ENCODE assay signal across 16 cellular contexts in the genomic region with DNA sequence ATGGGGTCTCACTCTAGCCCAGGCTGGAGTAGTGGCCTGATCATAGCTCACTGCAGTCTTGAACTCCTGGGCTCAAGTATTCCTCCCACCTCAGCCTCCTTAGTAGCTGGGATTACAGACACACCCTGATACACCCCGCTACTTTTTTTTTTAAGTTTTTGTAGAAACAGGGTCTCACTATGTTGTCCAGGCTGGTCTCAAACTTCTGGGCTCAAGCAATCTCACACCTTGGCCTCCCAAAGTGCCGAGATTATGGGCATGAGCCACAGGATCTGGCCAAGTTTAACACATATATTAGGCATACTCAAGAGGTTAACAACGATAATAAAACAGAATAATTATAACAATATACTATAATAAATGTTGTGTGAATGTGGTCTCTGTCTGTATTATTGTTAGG. TPM values are rescaled to one million over a fixed set of nuclear protein-coding genes. Genes with fewer than 3 reads are reported as not detected.
DNase-seq lines count a peak whose midpoint lies in the region; ATAC-seq and TF ChIP-seq lines count a peak whose summit lies in the region.
"Had no signal": no experiment of that assay in that cellular context is flagged by ENCODE, and none has a peak within 500 bp of the region (broad histone marks: within the 10 kb centered on the region; RNA-seq: fewer than 3 reads in every experiment).

No MANE protein-coding gene starts in this region.

- no peak overlapping the region for H2BK120ac ChIP-seq in mesendoderm (ENCODE audit: low read depth, low read length)

- H3K4me2 ChIP-seq in mesendoderm (ENCODE audit: low read length), result no peak overlapping the region
- H3K4me2 ChIP-seq: GM23338 had no signal

- TF ChIP-seq POLR2A in sigmoid colon (IDR thresholded peaks at IDR 0.05), result no peak

- H4K5ac ChIP-seq in mesendoderm (ENCODE audit: low read length), result no peak overlapping the region

- H3K36me3 ChIP-seq in CD4-positive, CD25-positive, alpha-beta regulatory T cell (ENCODE audit: control insufficient read depth, insufficient read depth, low read length), result no peaks in the 10 kb centered on the region
- no peaks in the 10 kb centered on the region for H3K36me3 ChIP-seq in CD4-positive, alpha-beta memory T cell (ENCODE audit: insufficient read depth, low read length)
- H3K36me3 ChIP-seq in sigmoid colon, result no peaks in the 10 kb centered on the region
- H3K36me3 ChIP-seq in mesendoderm (ENCODE audit: control insufficient read depth, insufficient read depth, low read length), result no peaks in the 10 kb centered on the region

- intact Hi-C loops in CD4-positive, alpha-beta memory T cell (cut with micrococcal nuclease), result no loop called here
- intact Hi-C loops in sigmoid colon (cut with DNase I), result no loop called here

- H3K4me1 Mint-ChIP-seq in CD4-positive, CD25-positive, alpha-beta regulatory T cell, result peaks cover 39 to 74% (median 45%) of the 10 kb centered on the region in 4 donors
- H3K4me1 Mint-ChIP-seq in CD4-positive, alpha-beta memory T cell, result peaks cover 39 to 68% (median 54%) of the 10 kb centered on the region in 4 donors
- H3K4me1 Mint-ChIP-seq in central memory CD8-positive, alpha-beta T cell, result peaks cover 56% of the 10 kb centered on the region

- H3K4ac ChIP-seq in mesendoderm (ENCODE audit: low read depth, low read length), result no peak overlapping the region

- H3K27me3 Mint-ChIP-seq in CD4-positive, CD25-positive, alpha-beta regulatory T cell, result no peaks in the 10 kb centered on the region
- no peaks in the 10 kb centered on the region for H3K27me3 Mint-ChIP-seq in CD4-positive, alpha-beta memory T cell
- H3K27me3 Mint-ChIP-seq in central memory CD8-positive, alpha-beta T cell, result no peaks in the 10 kb centered on the region
- H3K27me3 Mint-ChIP-seq: B cell had no signal

- POLR2A ChIA-PET in CD4-positive, alpha-beta memory T cell (lab: Charles Lee; ENCODE audit: partially characterized antibody), result no interaction called here

- H3K36me3 Mint-ChIP-seq in CD4-positive, CD25-positive, alpha-beta regulatory T cell, result peaks cover 10% of the 10 kb centered on the region
- peaks cover 9 to 14% of the 10 kb centered on the region in 2 donors for H3K36me3 Mint-ChIP-seq in CD4-positive, alpha-beta memory T cell
- H3K36me3 Mint-ChIP-seq in central memory CD8-positive, alpha-beta T cell (ENCODE audit: insufficient read depth), result peaks cover 10% of the 10 kb centered on the region

- peaks cover 0 to 3% (median 0%) of the 10 kb centered on the region in 7 donors for H3K9me3 Mint-ChIP-seq in CD4-positive, CD25-positive, alpha-beta regulatory T cell
- no peaks in the 10 kb centered on the region for H3K9me3 Mint-ChIP-seq in CD4-positive, alpha-beta memory T cell
- no peaks in the 10 kb centered on the region for H3K9me3 Mint-ChIP-seq in central memory CD8-positive, alpha-beta T cell
- H3K9me3 Mint-ChIP-seq: GM23338 had no signal

- H2BK15ac ChIP-seq in mesendoderm (replicated peaks; ENCODE audit: low read depth), result no peak overlapping the region

- DNase-seq in CD4-positive, CD25-positive, alpha-beta regulatory T cell, result no peak
- no peak for DNase-seq in CD4-positive, alpha-beta memory T cell
- DNase-seq in central memory CD8-positive, alpha-beta T cell (ENCODE audit: low spot score in 2 of 2), result no peak
- DNase-seq in sigmoid colon (no peak), mesendoderm (no peak)
- DNase-seq: DMS79 treated with DMSO at 0.1 percent for 48 hours, KG1, NCI-H1092, NCI-H2107, NCI-H226, NCI-H524 treated with DMSO at 0.1 percent for 48 hours had no signal

- peaks cover 39% of the 10 kb centered on the region for H3K4me1 ChIP-seq in CD4-positive, CD25-positive, alpha-beta regulatory T cell (ENCODE audit: control insufficient read depth, insufficient read depth, low read length, poor library complexity, severe bottlenecking)
- peaks cover 56% of the 10 kb centered on the region for H3K4me1 ChIP-seq in CD4-positive, alpha-beta memory T cell (ENCODE audit: insufficient read depth, low read length)
- H3K4me1 ChIP-seq in sigmoid colon (peaks cover 0 to 69% (median 51%) of the 10 kb centered on the region in 4 donors), mesendoderm (ENCODE audit: control insufficient read depth, low read depth, low read length) (no peaks in the 10 kb centered on the region)

- no peak overlapping the region for H3K27ac ChIP-seq in CD4-positive, CD25-positive, alpha-beta regulatory T cell (ENCODE audit: insufficient read depth, low read length, poor library complexity, severe bottlenecking)
- no peak overlapping the region for H3K27ac ChIP-seq in CD4-positive, alpha-beta memory T cell (ENCODE audit: low read depth, low read length)
- H3K27ac ChIP-seq in sigmoid colon, result peak overlapping the region; percentile 40 to 59 (median 56)
- H3K27ac ChIP-seq in mesendoderm (ENCODE audit: low read depth, low read length), result no peak overlapping the region

- peaks cover 10% of the 10 kb centered on the region for H3K79me1 ChIP-seq in mesendoderm (ENCODE audit: low read length)

- no peak for TF ChIP-seq CTCF in sigmoid colon (IDR thresholded peaks at IDR 0.05)

- H3K9ac ChIP-seq in mesendoderm (ENCODE audit: low read length), result no peak overlapping the region

- no peak overlapping the region for H2BK5ac ChIP-seq in mesendoderm (ENCODE audit: low read length)

- H3K4me3 ChIP-seq in CD4-positive, CD25-positive, alpha-beta regulatory T cell (ENCODE audit: low read depth, low read length), result no peak overlapping the region
- H3K4me3 ChIP-seq in CD4-positive, alpha-beta memory T cell (ENCODE audit: low read length in 2 of 2), result no peak overlapping the region
- H3K4me3 ChIP-seq in sigmoid colon, result no peak overlapping the region
- no peak overlapping the region for H3K4me3 ChIP-seq in mesendoderm (ENCODE audit: low read length)
- H3K4me3 ChIP-seq: GM23338 had no signal

- no peak overlapping the region for H3K23ac ChIP-seq in mesendoderm (ENCODE audit: low read length)

- H2AK5ac ChIP-seq in mesendoderm (ENCODE audit: low read length), result no peak overlapping the region

- no peaks in the 10 kb centered on the region for H3K9me3 ChIP-seq in CD4-positive, CD25-positive, alpha-beta regulatory T cell (ENCODE audit: control insufficient read depth in 2 of 2, low read length in 2 of 2)
- H3K9me3 ChIP-seq in CD4-positive, alpha-beta memory T cell (ENCODE audit: control insufficient read depth in 1 of 2, low read length in 2 of 2), result no peaks in the 10 kb centered on the region
- H3K9me3 ChIP-seq in sigmoid colon, result no peaks in the 10 kb centered on the region

- H3K27ac Mint-ChIP-seq in CD4-positive, CD25-positive, alpha-beta regulatory T cell, result peak overlapping the region; percentile 49 to 76 (median 63)
- H3K27ac Mint-ChIP-seq in CD4-positive, alpha-beta memory T cell, result peak overlapping the region in 5 of 7 donors; percentile 1 to 76 (median 29)
- H3K27ac Mint-ChIP-seq in central memory CD8-positive, alpha-beta T cell (ENCODE audit: low read depth), result peak overlapping the region; percentile 83

- H3K79me2 ChIP-seq in mesendoderm (ENCODE audit: control insufficient read depth, insufficient read depth, low read length), result peaks cover 10% of the 10 kb centered on the region

- CTCF ChIA-PET in CD4-positive, alpha-beta memory T cell (lab: Charles Lee; ENCODE audit: partially characterized antibody), result interaction anchor here (1.0 to 1.6 kb wide), 3 partner anchors 43 to 126 kb away, joined by 4 to 7 read pairs (median 5); no protein-coding TSS in a partner anchor

- H3K18ac ChIP-seq in mesendoderm (ENCODE audit: low read length), result no peak overlapping the region

- WGBS in sigmoid colon, 2 donors, result 87 to 95% methylated on average over 3 of the region's 3 CpGs
- no CpG with 5 or more reads among the region's 3 CpGs for WGBS in mesendoderm (ENCODE audit: extremely low coverage, insufficient coverage, low lambda C conversion rate)

- H3K56ac ChIP-seq in mesendoderm (ENCODE audit: low read length), result no peak overlapping the region

- H4K8ac ChIP-seq in mesendoderm (ENCODE audit: low read depth, low read length), result no peak overlapping the region

- no peaks in the 10 kb centered on the region for H3K27me3 ChIP-seq in CD4-positive, CD25-positive, alpha-beta regulatory T cell (ENCODE audit: control insufficient read depth, insufficient read depth, low read length)
- H3K27me3 ChIP-seq in CD4-positive, alpha-beta memory T cell (ENCODE audit: insufficient read depth, low read length), result no peaks in the 10 kb centered on the region
- H3K27me3 ChIP-seq in sigmoid colon, result no peaks in the 10 kb centered on the region
- no peaks in the 10 kb centered on the region for H3K27me3 ChIP-seq in mesendoderm (ENCODE audit: insufficient read depth, low read length, poor library complexity)

- ATAC-seq in CD4-positive, CD25-positive, alpha-beta regulatory T cell (ENCODE audit: low read depth in 2 of 2), result no peak
- ATAC-seq in central memory CD8-positive, alpha-beta T cell (replicated peaks; ENCODE audit: extremely low read depth, poor library complexity, severe bottlenecking), result no peak
- ATAC-seq in HG02642 (IDR thresholded peaks at IDR 0.05; ENCODE audit: poor library complexity, unreplicated experiment), result no peak
- no peak for ATAC-seq in GM21576 (IDR thresholded peaks at IDR 0.05; ENCODE audit: unreplicated experiment)
- no peak for ATAC-seq in HG02884 (IDR thresholded peaks at IDR 0.05; ENCODE audit: unreplicated experiment)
- ATAC-seq: GM23338 had no signal

- peak overlapping the region in 1 of 4 donors; percentile 74 for H3K4me3 Mint-ChIP-seq in CD4-positive, CD25-positive, alpha-beta regulatory T cell
- no peak overlapping the region for H3K4me3 Mint-ChIP-seq in CD4-positive, alpha-beta memory T cell
- peak overlapping the region; percentile 23 for H3K4me3 Mint-ChIP-seq in central memory CD8-positive, alpha-beta T cell
- H3K4me3 Mint-ChIP-seq: B cell, GM23338 had no signal

- TF ChIP-seq EP300 in sigmoid colon (IDR thresholded peaks at IDR 0.05), result no peak

RNA-seq across cellular contexts. Expression of a gene that starts 25.8 kb away (rescaled TPM):
- total RNA-seq in CD4-positive, CD25-positive, alpha-beta regulatory T cell, result 42.3 TPM
- polyA plus RNA-seq in CD4-positive, CD25-positive, alpha-beta regulatory T cell, result 10 to 100 TPM in 1 of 4 donors, 1 to 10 TPM in 3; 6.7 to 10.3 (median 8.4) TPM
- total RNA-seq in CD4-positive, alpha-beta memory T cell, result 10 to 100 TPM; 32.6 to 35.6 TPM
- polyA plus RNA-seq in CD4-positive, alpha-beta memory T cell, result 10 to 100 TPM in 1 of 2 donors, 1 to 10 TPM in 1; 4.7 to 12.6 TPM
- total RNA-seq in sigmoid colon, result 10 to 100 TPM; 19.4 to 30.3 (median 22.5) TPM
- 10 to 100 TPM; 16.1 to 24.5 (median 18.6) TPM for polyA plus RNA-seq in sigmoid colon
- 13.6 TPM for polyA plus RNA-seq in mesendoderm (2013, experiment 1 of 2)
- polyA plus RNA-seq in mesendoderm (2013, experiment 2 of 2), result 13.6 TPM

RNA-seq across cellular contexts. Expression of a gene that starts 55.2 kb away (rescaled TPM):
- 0.35 TPM for total RNA-seq in CD4-positive, CD25-positive, alpha-beta regulatory T cell
- 1 to 10 TPM in 3 of 4 donors, under 1 TPM in 1; 0.91 to 1.2 (median 1.1) TPM for polyA plus RNA-seq in CD4-positive, CD25-positive, alpha-beta regulatory T cell
- 1 to 10 TPM; 1.1 to 2.1 TPM for total RNA-seq in CD4-positive, alpha-beta memory T cell
- under 1 TPM; 0.19 to 0.64 TPM for polyA plus RNA-seq in CD4-positive, alpha-beta memory T cell
- total RNA-seq in sigmoid colon, result under 1 TPM; 0.41 to 0.71 (median 0.61) TPM
- under 1 TPM in 2 of 3 donors, not detected in 1; 0.36 to 0.46 TPM for polyA plus RNA-seq in sigmoid colon
- polyA plus RNA-seq in mesendoderm (2013, experiment 1 of 2), result 0.04 TPM
- polyA plus RNA-seq in mesendoderm (2013, experiment 2 of 2), result 0.01 TPM
- total RNA-seq: GM23338 had no signal
- polyA plus RNA-seq: GM23338 had no signal

RNA-seq across cellular contexts. Expression of a gene that starts 55.4 kb away (rescaled TPM):
- total RNA-seq in CD4-positive, CD25-positive, alpha-beta regulatory T cell, result 102 TPM
- polyA plus RNA-seq in CD4-positive, CD25-positive, alpha-beta regulatory T cell, result 100 to 1,000 TPM; 194 to 239 (median 210) TPM
- 100 to 1,000 TPM; 117 to 121 TPM for total RNA-seq in CD4-positive, alpha-beta memory T cell
- 100 to 1,000 TPM; 164 to 237 TPM for polyA plus RNA-seq in CD4-positive, alpha-beta memory T cell
- 100 to 1,000 TPM; 120 to 209 (median 172) TPM for total RNA-seq in sigmoid colon
- polyA plus RNA-seq in sigmoid colon, result 100 to 1,000 TPM; 157 to 281 (median 206) TPM
- polyA plus RNA-seq in mesendoderm (2013, experiment 1 of 2), result 84.3 TPM
- polyA plus RNA-seq in mesendoderm (2013, experiment 2 of 2), result 82.9 TPM

RNA-seq across cellular contexts. Expression of a gene that starts 56.6 kb away (rescaled TPM):
- total RNA-seq in CD4-positive, CD25-positive, alpha-beta regulatory T cell, result 1.6 TPM
- polyA plus RNA-seq in CD4-positive, CD25-positive, alpha-beta regulatory T cell, result 1 to 10 TPM; 2.7 to 5.8 (median 4.0) TPM
- total RNA-seq in CD4-positive, alpha-beta memory T cell, result 1 to 10 TPM; 5.8 to 7.7 TPM
- polyA plus RNA-seq in CD4-positive, alpha-beta memory T cell, result 1 to 10 TPM; 5.9 to 6.1 TPM
- total RNA-seq in sigmoid colon, result 10 to 100 TPM; 34.6 to 38.6 (median 35.6) TPM
- 1 to 10 TPM in 2 of 3 donors, under 1 TPM in 1; 0.92 to 8.7 (median 6.6) TPM for polyA plus RNA-seq in sigmoid colon
- 11.7 TPM for polyA plus RNA-seq in mesendoderm (2013, experiment 1 of 2)
- polyA plus RNA-seq in mesendoderm (2013, experiment 2 of 2), result 12.2 TPM

Comparison
In these comparisons a context has a peak if more than half of its experiments do, and no peak if none do; other contexts are left out.
1. H3K27ac ChIP-seq: peak in sigmoid colon (4 of 4); none in CD4-positive, CD25-positive, alpha-beta regulatory T cell (single experiment), CD4-positive, alpha-beta memory T cell (single experiment) and mesendoderm (single experiment).
2. H3K27ac Mint-ChIP-seq: peak in every context shown above with its lines; median percentile 83 in central memory CD8-positive, alpha-beta T cell; 63 in CD4-positive, CD25-positive, alpha-beta regulatory T cell; 29 in CD4-positive, alpha-beta memory T cell.